Comparison of ENCODE assay signal across 11 cellular contexts in the genomic region with DNA sequence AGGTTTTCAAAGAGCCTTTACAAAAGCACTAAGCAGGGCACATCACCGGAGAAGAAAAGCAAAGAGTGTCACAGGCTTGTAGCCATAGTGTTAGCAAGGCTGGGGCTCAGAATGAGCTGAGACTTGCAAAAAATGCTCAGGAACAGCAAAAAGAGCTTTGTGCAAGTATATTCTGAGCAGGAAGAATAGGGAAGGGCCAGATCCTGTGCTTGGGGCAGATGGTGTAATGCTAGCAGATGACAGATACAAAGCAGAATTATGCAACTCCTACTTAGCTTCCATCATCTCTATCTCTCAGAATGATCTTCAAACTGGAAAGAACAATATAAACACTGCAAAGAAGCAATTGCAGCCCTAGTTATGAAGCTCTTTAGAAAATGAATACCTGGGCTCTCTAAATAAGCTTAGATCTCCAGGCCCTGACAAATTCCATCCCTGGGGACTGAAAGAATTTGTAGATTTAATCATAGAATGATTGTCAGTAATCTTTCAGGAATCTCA. TPM values are rescaled to one million over a fixed set of nuclear protein-coding genes. Genes with fewer than 3 reads are reported as not detected.
DNase-seq lines count a peak whose midpoint lies in the region; ATAC-seq, FAIRE-seq and TF ChIP-seq lines count a peak whose summit lies in the region.
"Had no signal": no experiment of that assay in that cellular context is flagged by ENCODE, and none has a peak within 500 bp of the region (broad histone marks: within the 10 kb centered on the region; RNA-seq: fewer than 3 reads in every experiment).

No MANE protein-coding gene starts in this region.

- FAIRE-seq in pancreas (lab: Jason Lieb, UNC) (no peak), frontal cortex (lab: Jason Lieb, UNC) (no peak)
- FAIRE-seq: G401.6 had no signal

- no peaks in the 10 kb centered on the region for H3K79me2 ChIP-seq in GM23248 (ENCODE audit: insufficient read depth)

- no peaks in the 10 kb centered on the region for H3K9me3 ChIP-seq in GM23248 (ENCODE audit: low read depth)
- no peaks in the 10 kb centered on the region for H3K9me3 ChIP-seq in pancreas

- ATAC-seq in pancreas (peak in 3 of 4 donors; percentile 21 to 83 (median 77)), GM18511 (IDR thresholded peaks at IDR 0.05; ENCODE audit: unreplicated experiment) (no peak), GM18505 (IDR thresholded peaks at IDR 0.05; ENCODE audit: unreplicated experiment) (no peak)

- in situ Hi-C loops in GM23248 (cut with MboI): loop anchor here (10.0 kb wide), 2 partner anchors 148 to 378 kb away; a partner anchor contains a TSS

- no peak overlapping the region for H3K4me3 ChIP-seq in GM23248
- H3K4me3 ChIP-seq in epithelial cell of esophagus (ENCODE audit: low read length): no peak overlapping the region
- no peak overlapping the region for H3K4me3 ChIP-seq in pancreas

- H3K9me2 ChIP-seq in GM23248 (ENCODE audit: insufficient read depth): no peaks in the 10 kb centered on the region; the same call in 1 of the 2 replicates

- H3K27me3 ChIP-seq in GM23248 (replicated peaks; ENCODE audit: insufficient read depth) (peaks cover 33% of the 10 kb centered on the region), pancreas (no peaks in the 10 kb centered on the region)

- no peaks in the 10 kb centered on the region for H4K20me1 ChIP-seq in GM23248 (ENCODE audit: insufficient read depth)

- TF ChIP-seq CTCF in epithelial cell of esophagus (IDR thresholded peaks at IDR 0.05; ENCODE audit: insufficient read depth, low read depth, low read length, missing control alignments): no peak
- no peak for TF ChIP-seq CTCF in pancreas (IDR thresholded peaks at IDR 0.05)

- 79% methylated on average over 1 of the region's 1 CpG for WGBS in GM23248 (ENCODE audit: low coverage in 1 of 2, low lambda C conversion rate in 2 of 2, missing lambda C conversion rate in 2 of 2), 2 experiments
- WGBS in pancreas, 2 donors: 81 to 82% methylated on average over 1 of the region's 1 CpG

- no peaks in the 10 kb centered on the region for H3F3A ChIP-seq in GM23248 (ENCODE audit: insufficient read depth)

- intact Hi-C loops in pancreas (cut with DNase I): no loop called here

- H3K4me1 ChIP-seq in GM23248 (ENCODE audit: insufficient read depth) (no peaks in the 10 kb centered on the region), pancreas (no peaks in the 10 kb centered on the region)

- no peaks in the 10 kb centered on the region for H3K36me3 ChIP-seq in GM23248 (ENCODE audit: low read depth)
- no peaks in the 10 kb centered on the region for H3K36me3 ChIP-seq in pancreas

- DNase-seq in GM23248: peak; percentile 22
- peak; percentile 41 for DNase-seq in SIG-M5 (lab: John Stamatoyannopoulos, UW)
- peak; percentile 70 for DNase-seq in epithelial cell of esophagus (ENCODE audit: low read depth)
- no peak for DNase-seq in pancreas
- no peak for DNase-seq in frontal cortex (ENCODE audit: low spot score in 2 of 2)
- no peak for DNase-seq in ureter (ENCODE audit: low spot score)
- DNase-seq: NCI-H1105, SHP77 had no signal

- TF ChIP-seq POLR2A in GM18505 (IDR thresholded peaks at IDR 0.05; ENCODE audit: borderline replicate concordance, extremely low read depth, insufficient read depth, insufficient read length): no peak

- H3K4me2 ChIP-seq in GM23248 (ENCODE audit: unreplicated experiment): no peak overlapping the region

- H3K9ac ChIP-seq in GM23248: no peak overlapping the region

- no peak overlapping the region for H2AFZ ChIP-seq in GM23248

- H3K27ac ChIP-seq in GM23248 (no peak overlapping the region), pancreas (peak overlapping the region in 2 of 4 donors; percentile 20 to 32)

RNA-seq across cellular contexts. Expression of a gene that starts 23.7 kb away (rescaled TPM):
- 1.0 and 2.1 TPM in 2 replicates for total RNA-seq in GM23248 (2014; rRNA removed; shearing (Covaris generic))
- polyA plus RNA-seq in GM23248 (2016; fragmentation: Nextera tagmentation; extraction: Ambion mirVana) (6.2 and 6.3 TPM in 2 replicates), pancreas (1 to 10 TPM; 1.4 to 3.6 TPM)
- total RNA-seq in pancreas (1 to 10 TPM; 2.8 to 8.2 (median 5.3) TPM), frontal cortex (11.4 TPM), ureter (20.7 TPM)

Comparison
In these comparisons a context has a peak if more than half of its experiments do, and no peak if none do; other contexts are left out.
1. DNase-seq: peak in GM23248 (single experiment), SIG-M5 (single experiment) and epithelial cell of esophagus (single experiment); none in pancreas (0 of 6), frontal cortex (0 of 2) and ureter (single experiment).
2. ATAC-seq: peak in pancreas (3 of 4); none in GM18511 (single experiment) and GM18505 (single experiment).